Comparison of ENCODE assay signal across 8 cellular contexts in genomic region chr18:809985-810642, GRCh38. TPM values are rescaled to one million over a fixed set of nuclear protein-coding genes. Genes with fewer than 3 reads are reported as not detected.
DNase-seq lines count a peak whose midpoint lies in the region; ATAC-seq, FAIRE-seq and TF ChIP-seq lines count a peak whose summit lies in the region.

No MANE protein-coding gene starts in this region.

- peak; percentile 36 for FAIRE-seq in H54 (lab: Jason Lieb, UNC)

- TF ChIP-seq CTCF in GM10266 (IDR thresholded peaks at IDR 0.05; ENCODE audit: control insufficient read depth, insufficient read depth, low read depth, missing control alignments) (no peak), RWPE2 (IDR thresholded peaks at IDR 0.05; ENCODE audit: poor library complexity, severe bottlenecking) (no peak), left lung (IDR thresholded peaks at IDR 0.05) (no peak), coronary artery (IDR thresholded peaks at IDR 0.05) (no peak)

- peaks cover 12% of the 10 kb centered on the region for H3K4me1 ChIP-seq in RWPE2 (ENCODE audit: insufficient read depth, poor library complexity, severe bottlenecking)
- peaks cover 4 to 56% of the 10 kb centered on the region in 2 donors for H3K4me1 ChIP-seq in left lung

- peak overlapping the region; percentile 78 for H3K4me3 ChIP-seq in RWPE2 (ENCODE audit: severe bottlenecking)
- H3K4me3 ChIP-seq in left lung, result peak overlapping the region; percentile 51 to 69
- H3K4me3 ChIP-seq in coronary artery, result no peak overlapping the region

- H3K9me3 ChIP-seq in RWPE2 (ENCODE audit: severe bottlenecking) (no peaks in the 10 kb centered on the region), left lung (no peaks in the 10 kb centered on the region)

- ATAC-seq in RWPE2 (ENCODE audit: low read depth) (no peak), left lung (no peak), HG02763 (IDR thresholded peaks at IDR 0.05; ENCODE audit: unreplicated experiment) (no peak)

- no peaks in the 10 kb centered on the region for H3K27me3 ChIP-seq in RWPE2 (ENCODE audit: insufficient read depth, poor library complexity, severe bottlenecking)
- peaks cover 0 to 87% of the 10 kb centered on the region in 2 donors for H3K27me3 ChIP-seq in left lung

- H3K27ac ChIP-seq in RWPE2 (ENCODE audit: poor library complexity, severe bottlenecking) (no peak overlapping the region), left lung (no peak overlapping the region), coronary artery (no peak overlapping the region)

- intact Hi-C loops in left lung (cut with DNase I), result no loop called here

- H3K36me3 ChIP-seq in RWPE2 (ENCODE audit: low read depth), result no peaks in the 10 kb centered on the region
- no peaks in the 10 kb centered on the region for H3K36me3 ChIP-seq in left lung

- DNase-seq in GM10266 (ENCODE audit: extremely low spot score) (peak; percentile 56), H54 (ENCODE audit: insufficient read length, low spot score) (no peak), RWPE2 (ENCODE audit: low spot score) (no peak), left lung (no peak), ureter (ENCODE audit: low spot score) (no peak), NCI-H2227 (lab: John Stamatoyannopoulos, UW; ENCODE audit: unreplicated experiment) (no peak), coronary artery (ENCODE audit: low spot score) (no peak)

- TF ChIP-seq POLR2A in H54 (IDR thresholded peaks at IDR 0.05; ENCODE audit: low read depth, low read length), result no peak

RNA-seq across cellular contexts. Expression of gene YES1, which starts 1.9 kb away (rescaled TPM):
- total RNA-seq in left lung, result 10 to 100 TPM; 36.9 to 41.9 TPM
- 42.0 TPM for total RNA-seq in ureter
